ENCODE assay signal across 28 cellular contexts in genomic region chr4:33067221-33067620, GRCh38.
"Had no signal": no experiment of that assay in that cellular context is flagged by ENCODE, and none has a peak within 500 bp of the region (broad histone marks: within the 10 kb centered on the region; RNA-seq: fewer than 3 reads in every experiment).

No MANE protein-coding gene starts in this region.

- H3K36me3 Mint-ChIP-seq: activated naive CD8-positive, alpha-beta T cell treated with anti-CD3 and anti-CD28 coated beads for 36 hours; stimulated activated memory B cell treated with anti-CD40 and anti-IgM and Interleukin-4, amounts not matched to agents 10 μg/mL and 1 μg/mL and 100 μg/mL, for 72 hours had no signal

- H3K4me3 Mint-ChIP-seq: activated CD4-positive, alpha-beta T cell treated with anti-CD3 and anti-CD28 coated beads for 36 hours; activated naive CD8-positive, alpha-beta T cell treated with anti-CD3 and anti-CD28 coated beads for 36 hours; nephron progenitor cell; stimulated activated memory B cell treated with anti-CD40 and anti-IgM and Interleukin-4, amounts not matched to agents 10 μg/mL and 1 μg/mL and 100 μg/mL, for 72 hours; stimulated activated naive CD8-positive, alpha-beta T cell treated with anti-CD3 and anti-CD28 coated beads, Interleukin-15, amount 100 ng/mL, for 72 hours; type B pancreatic cell had no signal

- H3K4me3 ChIP-seq: ovary, prostate gland, sigmoid colon, smooth muscle cell, uterus had no signal

- DNase-seq: activated CD4-positive, alpha-beta T cell treated with anti-CD3 and anti-CD28 coated beads for 36 hours; activated CD4-positive, alpha-beta T cell treated with anti-CD3 and anti-CD28 coated beads, Interleukin-2, amount 50 U/mL, for 4 hours; activated CD4-positive, CD25-positive, alpha-beta regulatory T cell; activated CD8-positive, alpha-beta memory T cell treated with anti-CD3 and anti-CD28 coated beads for 24 hours; activated effector memory CD4-positive, alpha-beta T cell treated with Interleukin-2 at 50 U/mL for 16 hours; activated naive CD4-positive, alpha-beta T cell treated with Interleukin-2 at 50 U/mL for 16 hours; activated naive CD8-positive, alpha-beta T cell treated with anti-CD3 and anti-CD28 coated beads for 36 hours; brain microvascular endothelial cell; cortex of kidney; left cardiac atrium; mammary epithelial cell; nephron progenitor cell; ovary; sigmoid colon; stimulated activated CD4-positive, alpha-beta T cell treated with anti-CD3 and anti-CD28 coated beads, Interleukin-1b, Interleukin-23, amount 100 ng/mL, for 48 hours; stimulated activated CD4-positive, alpha-beta T cell treated with anti-CD3 and anti-CD28 coated beads, Interleukin-4, amount 100 ng/mL, for 4 hours; stimulated activated CD8-positive, alpha-beta memory T cell treated with anti-CD3 and anti-CD28 coated beads, Interleukin-4, amount 100 ng/mL, for 48 hours; stimulated activated naive CD8-positive, alpha-beta T cell treated with anti-CD3 and anti-CD28 coated beads, Interleukin-15, amount 100 ng/mL, for 72 hours; substantia nigra; uterus had no signal

- H3K36me3 ChIP-seq: brain microvascular endothelial cell, neutrophil, ovary, prostate gland, sigmoid colon, uterus had no signal

- H3K4me1 ChIP-seq: prostate gland, uterus had no signal

- FAIRE-seq: astrocyte, keratinocyte had no signal

- H3K4me2 ChIP-seq: smooth muscle cell had no signal

- H3K27me3 Mint-ChIP-seq: activated CD4-positive, alpha-beta T cell treated with anti-CD3 and anti-CD28 coated beads for 36 hours; activated naive CD8-positive, alpha-beta T cell treated with anti-CD3 and anti-CD28 coated beads for 36 hours; stimulated activated memory B cell treated with anti-CD40 and anti-IgM and Interleukin-4, amounts not matched to agents 10 μg/mL and 1 μg/mL and 100 μg/mL, for 72 hours; stimulated activated naive CD8-positive, alpha-beta T cell treated with anti-CD3 and anti-CD28 coated beads, Interleukin-15, amount 100 ng/mL, for 72 hours; type B pancreatic cell had no signal

- ATAC-seq: activated CD4-positive, alpha-beta T cell treated with anti-CD3 and anti-CD28 coated beads for 36 hours; esophagus mucosa; left cardiac atrium; stimulated activated memory B cell treated with anti-CD40 and anti-IgM and Interleukin-4, amounts not matched to agents 10 μg/mL and 1 μg/mL and 100 μg/mL, for 72 hours; stimulated activated naive CD8-positive, alpha-beta T cell treated with anti-CD3 and anti-CD28 coated beads, Interleukin-15, amount 100 ng/mL, for 72 hours had no signal

- H3K4me1 Mint-ChIP-seq: activated CD4-positive, alpha-beta T cell treated with anti-CD3 and anti-CD28 coated beads for 36 hours; activated naive CD8-positive, alpha-beta T cell treated with anti-CD3 and anti-CD28 coated beads for 36 hours; nephron progenitor cell; stimulated activated memory B cell treated with anti-CD40 and anti-IgM and Interleukin-4, amounts not matched to agents 10 μg/mL and 1 μg/mL and 100 μg/mL, for 72 hours; stimulated activated naive CD8-positive, alpha-beta T cell treated with anti-CD3 and anti-CD28 coated beads, Interleukin-15, amount 100 ng/mL, for 72 hours had no signal

- H3K27ac Mint-ChIP-seq: activated CD4-positive, alpha-beta T cell treated with anti-CD3 and anti-CD28 coated beads for 36 hours; activated naive CD8-positive, alpha-beta T cell treated with anti-CD3 and anti-CD28 coated beads for 36 hours; nephron progenitor cell; stimulated activated memory B cell treated with anti-CD40 and anti-IgM and Interleukin-4, amounts not matched to agents 10 μg/mL and 1 μg/mL and 100 μg/mL, for 72 hours; stimulated activated naive CD8-positive, alpha-beta T cell treated with anti-CD3 and anti-CD28 coated beads, Interleukin-15, amount 100 ng/mL, for 72 hours; type B pancreatic cell had no signal

- H3K27me3 ChIP-seq: brain microvascular endothelial cell, neutrophil, ovary, sigmoid colon, uterus had no signal

- H3K27ac ChIP-seq: brain microvascular endothelial cell, neutrophil, ovary, prostate gland, sigmoid colon, uterus had no signal

- H3K9me3 ChIP-seq: neutrophil, ovary, prostate gland, sigmoid colon, uterus had no signal
